2 cellular contexts compared by ENCODE assay signal in the genomic region with DNA sequence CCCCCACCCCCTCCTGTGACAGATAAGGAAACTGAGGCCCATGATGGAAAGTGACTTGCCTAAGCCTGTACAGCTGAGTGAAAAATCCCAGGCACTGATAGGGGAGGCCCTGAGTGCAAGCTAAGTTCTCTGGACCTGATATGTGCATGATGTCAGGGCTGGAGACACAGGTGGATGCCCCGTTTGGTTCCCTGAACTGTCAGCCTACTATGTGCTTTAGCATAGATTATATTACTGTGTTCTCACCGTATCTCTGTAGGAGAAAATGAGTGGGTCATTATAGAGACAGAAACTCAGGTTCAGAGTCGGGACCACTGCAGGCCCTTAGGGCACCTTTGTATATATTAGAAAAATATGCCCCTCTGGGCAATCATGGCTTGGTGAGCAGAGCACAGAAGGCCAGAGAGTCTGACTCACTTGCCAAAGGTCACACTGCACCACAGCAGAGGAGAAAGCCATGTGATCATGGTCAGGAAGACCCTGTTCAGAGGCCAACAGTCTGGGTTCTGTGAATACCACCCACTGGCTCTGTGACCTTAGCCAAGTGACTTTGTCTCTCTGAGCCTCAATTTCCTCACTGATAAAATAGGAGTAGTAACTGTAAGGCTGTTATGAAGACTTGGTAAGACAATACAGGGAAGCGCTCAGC.
TF ChIP-seq lines count a peak whose summit lies in the region.

No MANE protein-coding gene starts in this region.

TF ChIP-seq in SK-N-SH, 30 proteins besides CTCF, POLR2A, EP300 and RAD21 (continued from another document):
- TF ChIP-seq EZH2phosphoT487 (IDR thresholded peaks at IDR 0.05; ENCODE audit: borderline replicate concordance, low read depth): no peak
- TF ChIP-seq, protein P1, sequence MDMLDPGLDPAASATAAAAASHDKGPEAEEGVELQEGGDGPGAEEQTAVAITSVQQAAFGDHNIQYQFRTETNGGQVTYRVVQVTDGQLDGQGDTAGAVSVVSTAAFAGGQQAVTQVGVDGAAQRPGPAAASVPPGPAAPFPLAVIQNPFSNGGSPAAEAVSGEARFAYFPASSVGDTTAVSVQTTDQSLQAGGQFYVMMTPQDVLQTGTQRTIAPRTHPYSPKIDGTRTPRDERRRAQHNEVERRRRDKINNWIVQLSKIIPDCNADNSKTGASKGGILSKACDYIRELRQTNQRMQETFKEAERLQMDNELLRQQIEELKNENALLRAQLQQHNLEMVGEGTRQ (IDR thresholded peaks at IDR 0.05; ENCODE audit: borderline replicate concordance, low read depth, low read length): no peak

TF ChIP-seq in SK-N-SH treated with all-trans-retinoic acid at 6 μM for 48 hours, 23 proteins besides CTCF, POLR2A, EP300 and RAD21 (continued from another document):
- TF ChIP-seq, protein P2, sequence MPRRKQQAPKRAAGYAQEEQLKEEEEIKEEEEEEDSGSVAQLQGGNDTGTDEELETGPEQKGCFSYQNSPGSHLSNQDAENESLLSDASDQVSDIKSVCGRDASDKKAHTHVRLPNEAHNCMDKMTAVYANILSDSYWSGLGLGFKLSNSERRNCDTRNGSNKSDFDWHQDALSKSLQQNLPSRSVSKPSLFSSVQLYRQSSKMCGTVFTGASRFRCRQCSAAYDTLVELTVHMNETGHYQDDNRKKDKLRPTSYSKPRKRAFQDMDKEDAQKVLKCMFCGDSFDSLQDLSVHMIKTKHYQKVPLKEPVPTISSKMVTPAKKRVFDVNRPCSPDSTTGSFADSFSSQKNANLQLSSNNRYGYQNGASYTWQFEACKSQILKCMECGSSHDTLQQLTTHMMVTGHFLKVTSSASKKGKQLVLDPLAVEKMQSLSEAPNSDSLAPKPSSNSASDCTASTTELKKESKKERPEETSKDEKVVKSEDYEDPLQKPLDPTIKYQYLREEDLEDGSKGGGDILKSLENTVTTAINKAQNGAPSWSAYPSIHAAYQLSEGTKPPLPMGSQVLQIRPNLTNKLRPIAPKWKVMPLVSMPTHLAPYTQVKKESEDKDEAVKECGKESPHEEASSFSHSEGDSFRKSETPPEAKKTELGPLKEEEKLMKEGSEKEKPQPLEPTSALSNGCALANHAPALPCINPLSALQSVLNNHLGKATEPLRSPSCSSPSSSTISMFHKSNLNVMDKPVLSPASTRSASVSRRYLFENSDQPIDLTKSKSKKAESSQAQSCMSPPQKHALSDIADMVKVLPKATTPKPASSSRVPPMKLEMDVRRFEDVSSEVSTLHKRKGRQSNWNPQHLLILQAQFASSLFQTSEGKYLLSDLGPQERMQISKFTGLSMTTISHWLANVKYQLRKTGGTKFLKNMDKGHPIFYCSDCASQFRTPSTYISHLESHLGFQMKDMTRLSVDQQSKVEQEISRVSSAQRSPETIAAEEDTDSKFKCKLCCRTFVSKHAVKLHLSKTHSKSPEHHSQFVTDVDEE (CRISPR knock-in tag; IDR thresholded peaks at IDR 0.05): no peak
- TF ChIP-seq SNAI2 (CRISPR knock-in tag; IDR thresholded peaks at IDR 0.05): no peak
- TF ChIP-seq ZNF70 (CRISPR knock-in tag; IDR thresholded peaks at IDR 0.05): no peak
- no peak for TF ChIP-seq CSDC2 (CRISPR knock-in tag; IDR thresholded peaks at IDR 0.05)
- TF ChIP-seq ARNTL (CRISPR knock-in tag; IDR thresholded peaks at IDR 0.05; ENCODE audit: borderline replicate concordance, low read depth): no peak
TF ChIP-seq in SK-N-SH treated with all-trans-retinoic acid at 6 μM for 48 hours: peak in this region for 0.
